Comparison of ENCODE assay signal across 25 cellular contexts in the genomic region with DNA sequence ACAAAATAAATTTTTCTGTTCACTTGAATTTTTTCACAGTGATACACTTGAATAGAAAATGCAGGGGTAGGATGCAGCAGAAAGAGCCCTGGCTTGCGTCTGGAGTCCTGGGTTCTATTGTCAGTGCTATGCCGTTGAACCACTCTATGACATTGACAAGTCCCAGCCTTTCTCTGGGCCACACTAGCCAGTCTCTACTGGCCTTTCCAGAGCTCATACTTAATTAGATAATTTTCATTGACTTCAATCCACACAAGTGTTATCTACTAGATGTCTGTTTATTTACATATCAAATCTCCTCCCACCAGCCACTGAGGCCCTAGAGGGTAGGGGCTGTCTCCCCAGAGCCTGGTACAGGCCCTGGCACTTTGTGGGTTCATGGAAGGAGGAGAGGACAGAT. TPM values are rescaled to one million over a fixed set of nuclear protein-coding genes. Genes with fewer than 3 reads are reported as not detected.
A peak's percentile ranks its signal among the peaks of the same experiment; 100 is the strongest.
DNase-seq lines count a peak whose midpoint lies in the region; ATAC-seq and TF ChIP-seq lines count a peak whose summit lies in the region.
"Had no signal": no experiment of that assay in that cellular context is flagged by ENCODE, and none has a peak within 500 bp of the region (broad histone marks: within the 10 kb centered on the region; RNA-seq: fewer than 3 reads in every experiment).

No MANE protein-coding gene starts in this region.

- H3K9me3 ChIP-seq in BE2C (no peaks in the 10 kb centered on the region), Panc1 (ENCODE audit: control insufficient read depth, insufficient read depth, low read depth, low read length) (no peaks in the 10 kb centered on the region), stomach (no peaks in the 10 kb centered on the region)
- H3K9me3 ChIP-seq: MG63 had no signal

- POLR2A ChIA-PET in Panc1 (lab: Charles Lee): no interaction called here

- H3K36me3 ChIP-seq in BE2C (no peaks in the 10 kb centered on the region), Panc1 (ENCODE audit: control insufficient read depth, insufficient read depth, low read length) (no peaks in the 10 kb centered on the region), stomach (no peaks in the 10 kb centered on the region)
- H3K36me3 ChIP-seq: MG63 had no signal

- BruUV-seq in Panc1 (replicated peaks; lab: Mats Ljungman, UMichigan): no TSS peak

- peak overlapping the region; percentile 45 for H3K27ac ChIP-seq in Panc1 (ENCODE audit: low read length)
- H3K27ac ChIP-seq in stomach: peak overlapping the region; percentile 3 to 41 (median 25)
- H3K27ac ChIP-seq: SK-N-MC had no signal

- intact Hi-C loops in Panc1 (cut with micrococcal nuclease; ENCODE audit: unreplicated experiment): no loop called here
- intact Hi-C loops in stomach (cut with DNase I; ENCODE audit: low total_unique reads): no loop called here

- whole genome bisulfite sequencing in stomach, 5 donors: 54 to 75% (median 63%) methylated on average over 2 of the region's 2 CpGs

- TF ChIP-seq POLR2A in stomach (IDR thresholded peaks at IDR 0.05): no peak

- DNase-seq in BE2C: peak; percentile 57
- DNase-seq in Panc1 (ENCODE audit: low read depth, low spot score): no peak
- peak; percentile 50 for DNase-seq in islet precursor cell
- no peak for DNase-seq in stomach
- no peak for DNase-seq in GM03348 (ENCODE audit: low spot score)
- no peak for DNase-seq in NCI-H510A (lab: John Stamatoyannopoulos, UW)
- no peak for DNase-seq in NOMO-1 (lab: John Stamatoyannopoulos, UW; ENCODE audit: unreplicated experiment in 2 of 2)
- DNase-seq: 8988T, ACHN, DMS 273 treated with DMSO at 0.1 percent for 48 hours, DMS79 treated with DMSO at 0.1 percent for 48 hours, GF-D8, HCEC 1CT, IMR-90, KG1, MG63, NCI-H1694, NCI-H2029 treated with DMSO at 0.1 percent for 48 hours, NCI-H446 treated with DMSO at 0.1 percent for 48 hours, NCI-H526 treated with DMSO at 0.1 percent for 48 hours, SHP77 treated with DMSO at 0.1 percent for 48 hours had no signal

- H3K4me1 ChIP-seq in BE2C: peaks cover 11% of the 10 kb centered on the region
- H3K4me1 ChIP-seq in Panc1 (ENCODE audit: control insufficient read depth, insufficient read depth, low read length): peaks cover 19% of the 10 kb centered on the region
- H3K4me1 ChIP-seq in stomach: peaks cover 22 to 57% (median 41%) of the 10 kb centered on the region in 4 donors

- no peaks in the 10 kb centered on the region for H3K27me3 ChIP-seq in BE2C
- H3K27me3 ChIP-seq in Panc1 (ENCODE audit: control insufficient read depth, insufficient read depth, low read length): no peaks in the 10 kb centered on the region
- no peaks in the 10 kb centered on the region for H3K27me3 ChIP-seq in stomach
- H3K27me3 ChIP-seq: MG63 had no signal

- CTCF ChIA-PET in Panc1 (lab: Charles Lee): interaction anchor here (0.6 kb wide), 1 partner anchor 298 kb away, joined by 3 read pairs; no protein-coding TSS in a partner anchor

- TF ChIP-seq CTCF in BE2C (IDR thresholded peaks at IDR 0.05; ENCODE audit: low read depth, low read length) (no peak), Panc1 (IDR thresholded peaks at IDR 0.05) (no peak), stomach (IDR thresholded peaks at IDR 0.05) (no peak)

- TF ChIP-seq EP300 in stomach (IDR thresholded peaks at IDR 0.05): no peak

- in situ Hi-C loops in Panc1 (cut with HindIII; ENCODE audit: low pct_unique_long_range_greater_than_20kb, low sequenced_read_pairs): no loop called here

- no peak for ATAC-seq in Panc1

- H3K4me3 ChIP-seq in BE2C (ENCODE audit: low read depth, low read length): no peak overlapping the region
- no peak overlapping the region for H3K4me3 ChIP-seq in Panc1 (ENCODE audit: low read depth in 2 of 2, low read length in 2 of 2)
- no peak overlapping the region for H3K4me3 ChIP-seq in stomach
- H3K4me3 ChIP-seq: MG63, SK-N-MC had no signal

RNA-seq across cellular contexts. Expression of a gene that starts 15.5 kb away (rescaled TPM):
- not detected for polyA plus RNA-seq in BE2C (2012; ENCODE audit: insufficient read depth, insufficient read length, low read depth)
- total RNA-seq in Panc1 (2021; ENCODE audit: unreplicated experiment): 3.4 TPM
- polyA plus RNA-seq in Panc1 (2012; ENCODE audit: insufficient read length): not detected
- 10 to 100 TPM in 1 of 5 donors, not detected in 4; 84.3 TPM for total RNA-seq in stomach
- 10 to 100 TPM in 2 of 3 donors, 1 to 10 TPM in 1; 6.1 to 37.8 (median 18.6) TPM for polyA plus RNA-seq in stomach
- total RNA-seq: CD8-positive, alpha-beta memory T cell; H1; IMR-90 had no signal
- polyA plus RNA-seq: BJ; CD8-positive, alpha-beta memory T cell; H1; IMR-90 had no signal

RNA-seq across cellular contexts. Expression of a gene that starts 24.2 kb away (rescaled TPM):
- 1.8 TPM for polyA plus RNA-seq in BE2C (2012; ENCODE audit: insufficient read depth, insufficient read length, low read depth)
- total RNA-seq in Panc1 (2021; ENCODE audit: unreplicated experiment): 171 TPM
- polyA plus RNA-seq in Panc1 (2012; ENCODE audit: insufficient read length): 324 TPM
- total RNA-seq in stomach: 100 to 1,000 TPM in 4 of 5 donors, 10 to 100 TPM in 1; 88.7 to 504 (median 186) TPM
- polyA plus RNA-seq in stomach: 10 to 100 TPM; 21.7 to 98.5 (median 62.1) TPM
- polyA plus RNA-seq: CD8-positive, alpha-beta memory T cell had no signal

RNA-seq across cellular contexts. Expression of a gene that starts 40.1 kb away (rescaled TPM):
- not detected for polyA plus RNA-seq in BE2C (2012; ENCODE audit: insufficient read depth, insufficient read length, low read depth)
- total RNA-seq in Panc1 (2021; ENCODE audit: unreplicated experiment) (5.9 TPM), stomach (10 to 100 TPM in 1 of 5 donors, 1 to 10 TPM in 1, not detected in 3; 3.6 to 17.2 TPM)
- not detected for polyA plus RNA-seq in Panc1 (2012; ENCODE audit: insufficient read length)
- polyA plus RNA-seq in stomach: 10 to 100 TPM in 2 of 3 donors, 1 to 10 TPM in 1; 7.0 to 62.9 (median 53.2) TPM
- total RNA-seq: CD8-positive, alpha-beta memory T cell; H1; IMR-90 had no signal
- polyA plus RNA-seq: BJ; CD8-positive, alpha-beta memory T cell; H1; IMR-90 had no signal

Comparison
In these comparisons a context has a peak if more than half of its experiments do, and no peak if none do; other contexts are left out.
1. DNase-seq: peak in BE2C (single experiment) and islet precursor cell (single experiment); none in Panc1 (single experiment), stomach (single experiment), GM03348 (single experiment), NCI-H510A (single experiment) and NOMO-1 (0 of 2).